In genomic region chr6:114648847-114649246, GRCh38 we compare ENCODE assay signal across 22 cellular contexts.
A peak's percentile ranks its signal among the peaks of the same experiment; 100 is the strongest.
DNase-seq lines count a peak whose midpoint lies in the region; TF ChIP-seq lines count a peak whose summit lies in the region.
"Had no signal": no experiment of that assay in that cellular context is flagged by ENCODE, and none has a peak within 500 bp of the region (broad histone marks: within the 10 kb centered on the region; RNA-seq: fewer than 3 reads in every experiment).

No MANE protein-coding gene starts in this region.

- no peaks in the 10 kb centered on the region for H3K9me2 ChIP-seq in PC-9 (ENCODE audit: insufficient read depth)

- H4K5ac ChIP-seq in H9 (ENCODE audit: insufficient read length, low read depth, low read length), result no peak overlapping the region

- H3K79me2 ChIP-seq in PC-9 (ENCODE audit: low read depth) (no peaks in the 10 kb centered on the region), osteoblast (ENCODE audit: insufficient read depth, low read length) (no peaks in the 10 kb centered on the region), H9 (ENCODE audit: insufficient read depth, low read length) (no peaks in the 10 kb centered on the region)

- no peak overlapping the region for H3K4me3 ChIP-seq in PC-9
- no peak overlapping the region for H3K4me3 ChIP-seq in osteoblast (ENCODE audit: insufficient read depth, low read length)
- H3K4me3 ChIP-seq in tibial artery, result no peak overlapping the region
- H3K4me3 ChIP-seq: A549; BLaER1 treated with 17β-estradiol and CSF1 and Interleukin-3, amounts not matched to agents 10 nM and 100 nM; GM23248 had no signal

- H4K91ac ChIP-seq in H9 (ENCODE audit: insufficient read length, low read depth, low read length), result no peak overlapping the region

- no peak overlapping the region for H2BK120ac ChIP-seq in H9 (ENCODE audit: low read depth, low read length, poor library complexity, severe bottlenecking)

- H2BK12ac ChIP-seq in H9 (ENCODE audit: insufficient read length, low read depth, low read length), result no peak overlapping the region

- H3K23ac ChIP-seq in H9 (ENCODE audit: insufficient read length, low read depth, low read length), result no peak overlapping the region

- no peaks in the 10 kb centered on the region for H3K9me3 Mint-ChIP-seq in activated T-helper 1 cell treated with anti-CD3 and anti-CD28 coated beads, Interleukin-12 subunit alpha, Interleukin-12 subunit beta, Interleukin-2, Interleukin-4 antibody, amounts not matched to agents 30 ng/mL and 10 ng/mL and 1 ng/mL, durations not matched to agents 14 hours and 24 hours and 36 hours
- peaks cover 0 to 2% of the 10 kb centered on the region in 2 experiments; a peak in 1 of 5 replicates for H3K9me3 Mint-ChIP-seq in H9

- H3K23me2 ChIP-seq in H9 (ENCODE audit: insufficient read length, low read depth, low read length, poor library complexity, severe bottlenecking), result no peaks in the 10 kb centered on the region

- no peak overlapping the region for H2BK20ac ChIP-seq in H9 (ENCODE audit: low read depth, low read length, poor library complexity, severe bottlenecking)

- H2BK5ac ChIP-seq in H9 (ENCODE audit: insufficient read length, low read length), result no peak overlapping the region

- no peak overlapping the region for H2AK5ac ChIP-seq in H9 (ENCODE audit: insufficient read length, low read length)

- 0 out of 2 replicates have a peak overlapping the region, but pooled peaks have one; percentile 15 for H3K4me2 ChIP-seq in PC-9
- H3K4me2 ChIP-seq in osteoblast (ENCODE audit: insufficient read depth, low read length), result no peak overlapping the region
- no peak overlapping the region for H3K4me2 ChIP-seq in H9 (ENCODE audit: insufficient read depth, insufficient read length, low read length)
- H3K4me2 ChIP-seq: A549; BLaER1 treated with 17β-estradiol and CSF1 and Interleukin-3, amounts not matched to agents 10 nM and 100 nM had no signal

- H3T11ph ChIP-seq in H9 (ENCODE audit: low read length), result no peak overlapping the region

- WGBS in H9 (ENCODE audit: extremely low coverage, insufficient read length, low lambda C conversion rate), result no CpG with 5 or more reads among the region's 2 CpGs

- no peak overlapping the region for H3K14ac ChIP-seq in H9 (ENCODE audit: insufficient read depth, low read length)

- H3K36me3 Mint-ChIP-seq in activated T-helper 1 cell treated with anti-CD3 and anti-CD28 coated beads, Interleukin-12 subunit alpha, Interleukin-12 subunit beta, Interleukin-2, Interleukin-4 antibody, amounts not matched to agents 30 ng/mL and 10 ng/mL and 1 ng/mL, durations not matched to agents 14 hours and 24 hours and 36 hours (ENCODE audit: low read depth), result no peaks in the 10 kb centered on the region
- peaks cover 0 to 4% (median 0%) of the 10 kb centered on the region in 3 experiments; a peak in 2 of 7 replicates for H3K36me3 Mint-ChIP-seq in H9 (ENCODE audit: insufficient read depth in 1 of 3, low read depth in 3 of 3)
- H3K36me3 Mint-ChIP-seq: CD14-positive monocyte; CD8-positive, alpha-beta memory T cell had no signal

- H3K79me1 ChIP-seq in H9 (ENCODE audit: insufficient read depth, low read depth, low read length, poor library complexity, severe bottlenecking), result no peaks in the 10 kb centered on the region

- H2AFZ ChIP-seq in PC-9, result no peak overlapping the region
- no peak overlapping the region for H2AFZ ChIP-seq in osteoblast (ENCODE audit: low read length)
- H2AFZ ChIP-seq in H9 (ENCODE audit: low read length), result no peak overlapping the region
- H2AFZ ChIP-seq: GM23248 had no signal

- H4K20me1 ChIP-seq in PC-9 (ENCODE audit: insufficient read depth) (no peaks in the 10 kb centered on the region), osteoblast (ENCODE audit: insufficient read depth, low read length) (no peaks in the 10 kb centered on the region), H9 (ENCODE audit: control insufficient read depth, insufficient read depth, insufficient read length) (no peaks in the 10 kb centered on the region)
- H4K20me1 ChIP-seq: BLaER1 treated with 17β-estradiol and CSF1 and Interleukin-3, amounts not matched to agents 10 nM and 100 nM had no signal

- H3K27me3 ChIP-seq in PC-9 (ENCODE audit: insufficient read depth, low read depth), result no peaks in the 10 kb centered on the region
- H3K27me3 ChIP-seq in osteoblast (ENCODE audit: insufficient read depth, low read length), result no peaks in the 10 kb centered on the region
- H3K27me3 ChIP-seq in tibial artery, result no peaks in the 10 kb centered on the region
- H3K27me3 ChIP-seq in H9 (ENCODE audit: insufficient read depth, low read length), result no peaks in the 10 kb centered on the region
- H3K27me3 ChIP-seq: BE2C; BLaER1 treated with 17β-estradiol and CSF1 and Interleukin-3, amounts not matched to agents 10 nM and 100 nM had no signal

- H3K4me3 Mint-ChIP-seq in activated T-helper 1 cell treated with anti-CD3 and anti-CD28 coated beads, Interleukin-12 subunit alpha, Interleukin-12 subunit beta, Interleukin-2, Interleukin-4 antibody, amounts not matched to agents 30 ng/mL and 10 ng/mL and 1 ng/mL, durations not matched to agents 14 hours and 24 hours and 36 hours, result no peak overlapping the region
- no peak overlapping the region for H3K4me3 Mint-ChIP-seq in H9
- H3K4me3 Mint-ChIP-seq: CD14-positive monocyte; CD4-positive, alpha-beta T cell; CD8-positive, alpha-beta memory T cell had no signal

- no peak overlapping the region for H3K4ac ChIP-seq in H9 (ENCODE audit: low read depth, low read length)

- no peak overlapping the region for H4K8ac ChIP-seq in H9 (replicated peaks; ENCODE audit: insufficient read length, low read depth, low read length)

- H3K36me3 ChIP-seq in PC-9 (ENCODE audit: low read depth) (no peaks in the 10 kb centered on the region), osteoblast (ENCODE audit: insufficient read depth, low read length) (no peaks in the 10 kb centered on the region), tibial artery (no peaks in the 10 kb centered on the region)
- H3K36me3 ChIP-seq: BE2C; BLaER1 treated with 17β-estradiol and CSF1 and Interleukin-3, amounts not matched to agents 10 nM and 100 nM had no signal

- H3K27me3 Mint-ChIP-seq in activated T-helper 1 cell treated with anti-CD3 and anti-CD28 coated beads, Interleukin-12 subunit alpha, Interleukin-12 subunit beta, Interleukin-2, Interleukin-4 antibody, amounts not matched to agents 30 ng/mL and 10 ng/mL and 1 ng/mL, durations not matched to agents 14 hours and 24 hours and 36 hours (ENCODE audit: insufficient read depth), result no peaks in the 10 kb centered on the region
- H3K27me3 Mint-ChIP-seq in H9 (ENCODE audit: low read depth), result no peaks in the 10 kb centered on the region
- H3K27me3 Mint-ChIP-seq: CD4-positive, alpha-beta T cell; CD8-positive, alpha-beta memory T cell had no signal

- no peak for TF ChIP-seq CTCF in PC-9 (conservative IDR thresholded peaks at IDR 0.05)
- no peak for TF ChIP-seq CTCF in osteoblast (IDR thresholded peaks at IDR 0.05; ENCODE audit: extremely low read depth, low read depth, low read length)
- no peak for TF ChIP-seq CTCF in tibial artery (IDR thresholded peaks at IDR 0.05)
- TF ChIP-seq CTCF in H9 (conservative IDR thresholded peaks at IDR 0.05), result no peak

- DNase-seq in HT-29 (ENCODE audit: low spot score), result peak; percentile 34
- peak; percentile 25 to 70 for DNase-seq in PC-9
- peak; percentile 50 for DNase-seq in astrocyte of the hippocampus (ENCODE audit: low read depth, low spot score)
- peak; percentile 4 for DNase-seq in kidney tubule cell (ENCODE audit: low spot score)
- DNase-seq in osteoblast (ENCODE audit: insufficient read length, low spot score, missing footprints), result no peak
- DNase-seq in activated T-helper 1 cell treated with anti-CD3 and anti-CD28 coated beads, Interleukin-12 subunit alpha, Interleukin-12 subunit beta, Interleukin-2, Interleukin-4 antibody, amounts not matched to agents 30 ng/mL and 10 ng/mL and 1 ng/mL, durations not matched to agents 14 hours and 24 hours and 36 hours (ENCODE audit: low spot score), result no peak
- no peak for DNase-seq in tibial artery
- no peak for DNase-seq in H9
- DNase-seq: 8988T; ACHN; AML-193; BE2C; CD4-positive, alpha-beta T cell; CD8-positive, alpha-beta memory T cell; DMS53; DMS79 treated with DMSO at 0.1 percent for 48 hours; GF-D8; GM23248; H7 had no signal

- CTCF ChIA-PET in PC-9 (lab: Charles Lee), result no interaction called here

- POLR2A ChIA-PET in PC-9 (lab: Charles Lee; ENCODE audit: unreplicated experiment), result interaction anchor here (0.5 to 0.7 kb wide), 2 partner anchors 32 to 220 kb away, joined by 3 to 8 read pairs; no protein-coding TSS in a partner anchor

- H3K56ac ChIP-seq in H9 (ENCODE audit: insufficient read length, low read depth, low read length), result no peak overlapping the region

- H3K9me3 ChIP-seq in PC-9 (ENCODE audit: insufficient read depth, low read depth) (no peaks in the 10 kb centered on the region), osteoblast (ENCODE audit: low read depth, low read length) (no peaks in the 10 kb centered on the region), tibial artery (no peaks in the 10 kb centered on the region), H9 (ENCODE audit: control insufficient read depth, low read depth, low read length) (no peaks in the 10 kb centered on the region)
- H3K9me3 ChIP-seq: A549, BE2C had no signal

- H3F3A ChIP-seq in PC-9 (ENCODE audit: insufficient read depth, low read depth), result no peaks in the 10 kb centered on the region

- H3K27ac ChIP-seq in PC-9 (no peak overlapping the region), osteoblast (ENCODE audit: low read depth, low read length) (no peak overlapping the region), tibial artery (no peak overlapping the region), H9 (ENCODE audit: insufficient read length, low read depth, low read length) (no peak overlapping the region)
- H3K27ac ChIP-seq: A549; BLaER1 treated with 17β-estradiol and CSF1 and Interleukin-3, amounts not matched to agents 10 nM and 100 nM; GM23248 had no signal

- intact Hi-C loops in PC-9 (cut with micrococcal nuclease; ENCODE audit: unreplicated experiment), result no loop called here
- intact Hi-C loops in activated T-helper 1 cell treated with anti-CD3 and anti-CD28 coated beads, Interleukin-12 subunit alpha, Interleukin-12 subunit beta, Interleukin-2, Interleukin-4 antibody, amounts not matched to agents 30 ng/mL and 10 ng/mL and 1 ng/mL, durations not matched to agents 14 hours and 24 hours and 36 hours (cut with micrococcal nuclease), result no loop called here
- intact Hi-C loops in tibial artery (cut with DNase I; ENCODE audit: low total_unique reads), result no loop called here

- no peak overlapping the region for H3K9ac ChIP-seq in H9 (ENCODE audit: extremely low read depth, insufficient read length, low read length)
- H3K9ac ChIP-seq: BLaER1 treated with 17β-estradiol and CSF1 and Interleukin-3, amounts not matched to agents 10 nM and 100 nM; GM23248 had no signal

- no peak overlapping the region for H3K18ac ChIP-seq in H9 (ENCODE audit: insufficient read length, low read depth, low read length)

- BruUV-seq in PC-9 (replicated peaks; lab: Mats Ljungman, UMichigan), result no TSS peak

- no peak overlapping the region for H2BK15ac ChIP-seq in H9 (ENCODE audit: low read depth, low read length)

- 0 out of 2 replicates have a peak, but pooled peaks cover 11% of the 10 kb centered on the region for H3K4me1 ChIP-seq in PC-9 (replicated peaks; ENCODE audit: insufficient read depth)
- no peaks in the 10 kb centered on the region for H3K4me1 ChIP-seq in osteoblast (ENCODE audit: insufficient read depth, low read length)
- no peaks in the 10 kb centered on the region for H3K4me1 ChIP-seq in tibial artery
- H3K4me1 ChIP-seq in H9 (ENCODE audit: insufficient read depth, low read length), result no peaks in the 10 kb centered on the region
- H3K4me1 ChIP-seq: A549; BLaER1 treated with 17β-estradiol and CSF1 and Interleukin-3, amounts not matched to agents 10 nM and 100 nM had no signal

- no peak overlapping the region for H3K27ac Mint-ChIP-seq in activated T-helper 1 cell treated with anti-CD3 and anti-CD28 coated beads, Interleukin-12 subunit alpha, Interleukin-12 subunit beta, Interleukin-2, Interleukin-4 antibody, amounts not matched to agents 30 ng/mL and 10 ng/mL and 1 ng/mL, durations not matched to agents 14 hours and 24 hours and 36 hours
- no peak overlapping the region for H3K27ac Mint-ChIP-seq in H9
- H3K27ac Mint-ChIP-seq: CD14-positive monocyte; CD4-positive, alpha-beta T cell; CD8-positive, alpha-beta memory T cell had no signal

- no peaks in the 10 kb centered on the region for H3K4me1 Mint-ChIP-seq in activated T-helper 1 cell treated with anti-CD3 and anti-CD28 coated beads, Interleukin-12 subunit alpha, Interleukin-12 subunit beta, Interleukin-2, Interleukin-4 antibody, amounts not matched to agents 30 ng/mL and 10 ng/mL and 1 ng/mL, durations not matched to agents 14 hours and 24 hours and 36 hours (ENCODE audit: low read depth)
- H3K4me1 Mint-ChIP-seq in H9, result no peaks in the 10 kb centered on the region
- H3K4me1 Mint-ChIP-seq: CD14-positive monocyte; CD8-positive, alpha-beta memory T cell had no signal

Comparison
In these comparisons a context has a peak if more than half of its experiments do, and no peak if none do; other contexts are left out.
1. DNase-seq: peak in HT-29 (single experiment), PC-9 (2 of 2), astrocyte of the hippocampus (single experiment) and kidney tubule cell (single experiment); none in osteoblast (single experiment), activated T-helper 1 cell treated with anti-CD3 and anti-CD28 coated beads, Interleukin-12 subunit alpha, Interleukin-12 subunit beta, Interleukin-2, Interleukin-4 antibody, amounts not matched to agents 30 ng/mL and 10 ng/mL and 1 ng/mL, durations not matched to agents 14 hours and 24 hours and 36 hours (single experiment), tibial artery (0 of 2) and H9 (single experiment).